29 cellular contexts compared by ENCODE assay signal in genomic region chr7:154906736-154907355, GRCh38.
"Had no signal": no experiment of that assay in that cellular context is flagged by ENCODE, and none has a peak within 500 bp of the region (broad histone marks: within the 10 kb centered on the region; RNA-seq: fewer than 3 reads in every experiment).

No MANE protein-coding gene starts in this region.

- H3K9me2 ChIP-seq: SK-N-SH had no signal

- DNase-seq: activated CD4-positive, alpha-beta T cell treated with anti-CD3 and anti-CD28 coated beads for 36 hours; activated CD4-positive, alpha-beta T cell treated with anti-CD3 and anti-CD28 coated beads, Interleukin-2, amount 10 ng/mL, durations not matched to agents 7 days and 5 days; activated CD4-positive, alpha-beta T cell treated with anti-CD3 and anti-CD28 coated beads, Interleukin-2, amount 50 U/mL, for 48 hours; activated CD8-positive, alpha-beta T cell treated with anti-CD3 and anti-CD28 coated beads, Interleukin-2, amount 10 ng/mL, durations not matched to agents 7 days and 5 days; activated naive CD4-positive, alpha-beta T cell; activated naive CD4-positive, alpha-beta T cell treated with anti-CD3 and anti-CD28 coated beads, Interleukin-2, amount 50 U/mL, for 16 hours; activated naive CD8-positive, alpha-beta T cell treated with anti-CD3 and anti-CD28 coated beads for 36 hours; activated T-cell treated with anti-CD3 and anti-CD28 coated beads, Interleukin-2, amount 50 U/mL, for 24 hours; amniotic stem cell; brain microvascular endothelial cell; Kasumi-1; KG1; MG63; NCI-H1048; NCI-H1105 treated with DMSO at 0.1 percent for 48 hours; NCI-H1436; NCI-H1694; NCI-H1930; NCI-H2081 treated with DMSO at 0.1 percent for 48 hours; NCI-H226; NCI-H524 treated with DMSO at 0.1 percent for 48 hours; SHP77 treated with DMSO at 0.1 percent for 48 hours had no signal

- H3K4me1 Mint-ChIP-seq: activated CD4-positive, alpha-beta T cell treated with anti-CD3 and anti-CD28 coated beads for 36 hours; activated CD4-positive, alpha-beta T cell treated with anti-CD3 and anti-CD28 coated beads, Interleukin-2, amount 10 ng/mL, durations not matched to agents 7 days and 5 days; activated naive CD8-positive, alpha-beta T cell treated with anti-CD3 and anti-CD28 coated beads for 36 hours had no signal

- H3K4me3 ChIP-seq: MG63, SJSA1 had no signal

- H3K27ac ChIP-seq: brain microvascular endothelial cell, SJSA1 had no signal

- H3K9me3 Mint-ChIP-seq: activated CD4-positive, alpha-beta T cell treated with anti-CD3 and anti-CD28 coated beads, Interleukin-2, amount 10 ng/mL, durations not matched to agents 7 days and 5 days; activated T-cell treated with anti-CD3 and anti-CD28 coated beads, Interleukin-2, amount 50 U/mL, for 24 hours; T-helper 1 cell treated with Interleukin-12 subunit alpha and Interleukin-12 subunit beta and Interleukin-4 antibody, amounts not matched to agents 30 μg/mL and 1 μg/mL, for 36 hours; T-helper 2 cell treated with Interferon-gamma antibody and Interleukin-4, amounts not matched to agents 5 μg/mL and 100 μg/mL, for 36 hours had no signal

- H3K4me1 ChIP-seq: SJSA1 had no signal

- H3K4me3 Mint-ChIP-seq: activated CD4-positive, alpha-beta T cell treated with anti-CD3 and anti-CD28 coated beads for 36 hours; activated CD4-positive, alpha-beta T cell treated with anti-CD3 and anti-CD28 coated beads, Interleukin-2, amount 10 ng/mL, durations not matched to agents 7 days and 5 days; activated CD8-positive, alpha-beta T cell treated with anti-CD3 and anti-CD28 coated beads, Interleukin-2, amount 10 ng/mL, durations not matched to agents 7 days and 5 days; activated naive CD8-positive, alpha-beta T cell treated with anti-CD3 and anti-CD28 coated beads for 36 hours; activated T-cell treated with anti-CD3 and anti-CD28 coated beads, Interleukin-2, amount 50 U/mL, for 24 hours; activated T-helper 1 cell treated with anti-CD3 and anti-CD28 coated beads, Interleukin-12 subunit alpha, Interleukin-12 subunit beta, Interleukin-2, Interleukin-4 antibody, amounts not matched to agents 30 ng/mL and 10 ng/mL and 1 ng/mL, durations not matched to agents 14 hours and 24 hours and 36 hours; T-helper 1 cell treated with Interleukin-12 subunit alpha and Interleukin-12 subunit beta and Interleukin-4 antibody, amounts not matched to agents 30 μg/mL and 1 μg/mL, for 36 hours; T-helper 2 cell treated with Interferon-gamma antibody and Interleukin-4, amounts not matched to agents 5 μg/mL and 100 μg/mL, for 36 hours had no signal

- H3K27me3 ChIP-seq: brain microvascular endothelial cell, MG63 had no signal

- H3K9ac ChIP-seq: SK-N-SH had no signal

- H3K36me3 ChIP-seq: brain microvascular endothelial cell, MG63, SJSA1 had no signal

- ATAC-seq: activated CD4-positive, alpha-beta T cell treated with anti-CD3 and anti-CD28 coated beads for 36 hours; activated CD8-positive, alpha-beta T cell treated with anti-CD3 and anti-CD28 coated beads, Interleukin-2, amount 10 ng/mL, durations not matched to agents 7 days and 5 days; Panc1 had no signal

- H3K27ac Mint-ChIP-seq: activated CD4-positive, alpha-beta T cell treated with anti-CD3 and anti-CD28 coated beads for 36 hours; activated CD4-positive, alpha-beta T cell treated with anti-CD3 and anti-CD28 coated beads, Interleukin-2, amount 10 ng/mL, durations not matched to agents 7 days and 5 days; activated naive CD8-positive, alpha-beta T cell treated with anti-CD3 and anti-CD28 coated beads for 36 hours; activated T-cell treated with anti-CD3 and anti-CD28 coated beads, Interleukin-2, amount 50 U/mL, for 24 hours; activated T-helper 1 cell treated with anti-CD3 and anti-CD28 coated beads, Interleukin-12 subunit alpha, Interleukin-12 subunit beta, Interleukin-2, Interleukin-4 antibody, amounts not matched to agents 30 ng/mL and 10 ng/mL and 1 ng/mL, durations not matched to agents 14 hours and 24 hours and 36 hours; T-helper 1 cell treated with Interleukin-12 subunit alpha and Interleukin-12 subunit beta and Interleukin-4 antibody, amounts not matched to agents 30 μg/mL and 1 μg/mL, for 36 hours; T-helper 2 cell treated with Interferon-gamma antibody and Interleukin-4, amounts not matched to agents 5 μg/mL and 100 μg/mL, for 36 hours had no signal

- H3K9me3 ChIP-seq: MG63, SK-N-SH had no signal

- FAIRE-seq: TTC549 had no signal

- H3K4me2 ChIP-seq: SK-N-SH had no signal
